In genomic region chr5:56700711-56701110, GRCh38 we compare ENCODE assay signal across 16 cellular contexts.
"Had no signal": no experiment of that assay in that cellular context is flagged by ENCODE, and none has a peak within 500 bp of the region (broad histone marks: within the 10 kb centered on the region; RNA-seq: fewer than 3 reads in every experiment).

No MANE protein-coding gene starts in this region.

- ATAC-seq: foreskin keratinocyte, left ventricle myocardium superior, right cardiac atrium had no signal

- H3K9me3 ChIP-seq: prostate gland, tibial nerve, uterus had no signal

- DNase-seq: activated effector memory CD4-positive, alpha-beta T cell treated with Interleukin-2 at 50 U/mL for 16 hours; activated naive CD8-positive, alpha-beta T cell treated with anti-CD3 and anti-CD28 coated beads for 36 hours; anterior cingulate cortex; cerebellar nuclear complex; effector CD8-positive, alpha-beta T cell; foreskin keratinocyte; kidney glomerular epithelial cell; left ventricle myocardium superior; right cardiac atrium; stimulated activated CD4-positive, alpha-beta T cell treated with anti-CD3 and anti-CD28 coated beads, Interleukin-15, amount 100 ng/mL, for 24 hours; stimulated activated CD4-positive, alpha-beta T cell treated with anti-CD3 and anti-CD28 coated beads, Interleukin-4, amount 100 ng/mL, for 1 hour; uterus had no signal

- H3K4me3 ChIP-seq: prostate gland, skin epidermis, tibial nerve, uterus had no signal

- H3K4me1 ChIP-seq: foreskin keratinocyte, prostate gland, uterus had no signal

- H3K9me3 Mint-ChIP-seq: activated naive CD8-positive, alpha-beta T cell treated with anti-CD3 and anti-CD28 coated beads for 36 hours had no signal

- H3K36me3 Mint-ChIP-seq: activated naive CD8-positive, alpha-beta T cell treated with anti-CD3 and anti-CD28 coated beads for 36 hours had no signal

- H3K36me3 ChIP-seq: prostate gland, tibial nerve, uterus had no signal

- H3K27me3 ChIP-seq: tibial nerve, uterus had no signal

- H3K4me3 Mint-ChIP-seq: activated naive CD8-positive, alpha-beta T cell treated with anti-CD3 and anti-CD28 coated beads for 36 hours had no signal

- H3K27ac ChIP-seq: foreskin keratinocyte, prostate gland, skin epidermis, tibial nerve, uterus, VCaP had no signal

- H3K27me3 Mint-ChIP-seq: activated naive CD8-positive, alpha-beta T cell treated with anti-CD3 and anti-CD28 coated beads for 36 hours had no signal

- H3K27ac Mint-ChIP-seq: activated naive CD8-positive, alpha-beta T cell treated with anti-CD3 and anti-CD28 coated beads for 36 hours had no signal
